In genomic region chr5:155092318-155092717, GRCh38 we compare ENCODE assay signal across 22 cellular contexts.
A peak's percentile ranks its signal among the peaks of the same experiment; 100 is the strongest.
DNase-seq lines count a peak whose midpoint lies in the region; ATAC-seq, FAIRE-seq and TF ChIP-seq lines count a peak whose summit lies in the region.
"Had no signal": no experiment of that assay in that cellular context is flagged by ENCODE, and none has a peak within 500 bp of the region (broad histone marks: within the 10 kb centered on the region; RNA-seq: fewer than 3 reads in every experiment).

No MANE protein-coding gene starts in this region.

- TF ChIP-seq POLR2A in H54 (IDR thresholded peaks at IDR 0.05; ENCODE audit: low read depth, low read length): no peak

- H3K4me3 ChIP-seq in fibroblast of pulmonary artery (replicated peaks; ENCODE audit: low read depth, low read length): no peak overlapping the region
- H3K4me3 ChIP-seq: ascending aorta, thyroid gland had no signal

- FAIRE-seq in H54 (lab: Jason Lieb, UNC): no peak
- FAIRE-seq: frontal cortex, islet of Langerhans, RCC 7860 had no signal

- ATAC-seq in HG02973 (IDR thresholded peaks at IDR 0.05; ENCODE audit: unreplicated experiment) (no peak), HG02610 (IDR thresholded peaks at IDR 0.05; ENCODE audit: unreplicated experiment) (no peak), HG02588 (IDR thresholded peaks at IDR 0.05; ENCODE audit: unreplicated experiment) (no peak)
- ATAC-seq: activated naive CD4-positive, alpha-beta T cell treated with anti-CD3 and anti-CD28 coated beads, Interleukin-2, amount 50 U/mL, for 72 hours; stimulated activated naive CD8-positive, alpha-beta T cell treated with anti-CD3 and anti-CD28 coated beads, Interleukin-15, amount 100 ng/mL, for 72 hours; WTC11 had no signal

- TF ChIP-seq CTCF in fibroblast of pulmonary artery (IDR thresholded peaks at IDR 0.05; ENCODE audit: low read length, missing control alignments): no peak

- DNase-seq in EH (ENCODE audit: low read depth) (peak; percentile 16), HPDE6-E6E7 (ENCODE audit: extremely low spot score) (peak; percentile 10), SKM-1 treated with dmso at 0.1 percent for 144 hours (lab: John Stamatoyannopoulos, UW; ENCODE audit: unreplicated experiment) (peak; percentile 48), fibroblast of pulmonary artery (ENCODE audit: low read depth) (peak; percentile 17), H54 (ENCODE audit: insufficient read length, low spot score) (no peak)
- DNase-seq: activated CD4-positive, alpha-beta T cell treated with anti-CD3 and anti-CD28 coated beads, Interleukin-2, amount 50 U/mL, for 1 hour; Calu3; NCI-H1048; NCI-H1694 treated with DMSO at 0.1 percent for 48 hours; NCI-H526; posterior cingulate gyrus; stimulated activated naive CD8-positive, alpha-beta T cell treated with anti-CD3 and anti-CD28 coated beads, Interleukin-15, amount 100 ng/mL, for 72 hours; thyroid gland had no signal
